Comparison of ENCODE assay signal across 15 cellular contexts in genomic region chr22:16958475-16958874, GRCh38. TPM values are rescaled to one million over a fixed set of nuclear protein-coding genes. Genes with fewer than 3 reads are reported as not detected.
A peak's percentile ranks its signal among the peaks of the same experiment; 100 is the strongest.
DNase-seq lines count a peak whose midpoint lies in the region; ATAC-seq, FAIRE-seq and TF ChIP-seq lines count a peak whose summit lies in the region.
"Had no signal": no experiment of that assay in that cellular context is flagged by ENCODE, and none has a peak within 500 bp of the region (broad histone marks: within the 10 kb centered on the region; RNA-seq: fewer than 3 reads in every experiment).

No MANE protein-coding gene starts in this region.

- no peak overlapping the region for H3K27ac Mint-ChIP-seq in osteocyte (ENCODE audit: unreplicated experiment)
- no peak overlapping the region for H3K27ac Mint-ChIP-seq in CD8-positive, alpha-beta T cell
- H3K27ac Mint-ChIP-seq: IgD-negative memory B cell had no signal

- no peaks in the 10 kb centered on the region for H3K36me3 Mint-ChIP-seq in osteocyte (ENCODE audit: unreplicated experiment)
- H3K36me3 Mint-ChIP-seq in CD8-positive, alpha-beta T cell: no peaks in the 10 kb centered on the region

- no peak for TF ChIP-seq CTCF in GM10266 (IDR thresholded peaks at IDR 0.05; ENCODE audit: control insufficient read depth, insufficient read depth, low read depth, missing control alignments)
- no peak for TF ChIP-seq CTCF in Loucy (conservative IDR thresholded peaks at IDR 0.05; ENCODE audit: low read length)
- no peak for TF ChIP-seq CTCF in osteocyte (IDR thresholded peaks at IDR 0.05)
- no peak for TF ChIP-seq CTCF in CD8-positive, alpha-beta T cell (IDR thresholded peaks at IDR 0.05)

- DNase-seq in GM10266 (ENCODE audit: extremely low spot score): peak; percentile 1
- peak; percentile 7 for DNase-seq in iPS-NIHi7 (ENCODE audit: extremely low spot score)
- DNase-seq in osteocyte (ENCODE audit: extremely low spot score, unreplicated experiment): peak; percentile 54
- DNase-seq in CD8-positive, alpha-beta T cell: no peak
- DNase-seq in urothelium cell line (ENCODE audit: low spot score): no peak
- DNase-seq in SHP77 treated with DMSO at 0.1 percent for 48 hours (lab: John Stamatoyannopoulos, UW): no peak
- DNase-seq: DMS53, GF-D8 had no signal

- 0 out of 2 replicates have a peak overlapping the region, but pooled peaks have one; percentile 13 for H2AFZ ChIP-seq in Loucy (ENCODE audit: low read length)

- intact Hi-C loops in CD8-positive, alpha-beta T cell (cut with DNase I, micrococcal nuclease): no loop called here

- H3K4me2 ChIP-seq in Loucy (ENCODE audit: low read depth, low read length, poor library complexity, severe bottlenecking): no peak overlapping the region
- H3K4me2 ChIP-seq: KMS-11 had no signal

- no peak overlapping the region for H3K9ac ChIP-seq in Loucy (ENCODE audit: low read depth, low read length, poor library complexity, severe bottlenecking)
- H3K9ac ChIP-seq: KMS-11 had no signal

- no peaks in the 10 kb centered on the region for H3K27me3 ChIP-seq in Loucy (ENCODE audit: insufficient read depth, low read length, poor library complexity, severe bottlenecking)
- H3K27me3 ChIP-seq in CD8-positive, alpha-beta T cell (ENCODE audit: insufficient read depth, low read length): no peaks in the 10 kb centered on the region

- POLR2A ChIA-PET in CD8-positive, alpha-beta T cell (lab: Charles Lee): no interaction called here

- no peaks in the 10 kb centered on the region for H3K9me2 ChIP-seq in Loucy (replicated peaks; ENCODE audit: low read depth, low read length)

- no peak for FAIRE-seq in urothelium cell line (lab: Jason Lieb, UNC)
- FAIRE-seq: A204.1, GM12878, H1 had no signal

- peaks cover 46% of the 10 kb centered on the region for H3K4me1 ChIP-seq in Loucy (ENCODE audit: insufficient read depth, low read length, poor library complexity, severe bottlenecking)
- peaks cover 8% of the 10 kb centered on the region for H3K4me1 ChIP-seq in CD8-positive, alpha-beta T cell (ENCODE audit: insufficient read depth, low read length)

- no peaks in the 10 kb centered on the region for H3K27me3 Mint-ChIP-seq in osteocyte (ENCODE audit: unreplicated experiment)
- H3K27me3 Mint-ChIP-seq in CD8-positive, alpha-beta T cell (ENCODE audit: low read depth): no peaks in the 10 kb centered on the region
- H3K27me3 Mint-ChIP-seq: IgD-negative memory B cell had no signal

- no peak overlapping the region for H3K27ac ChIP-seq in CD8-positive, alpha-beta T cell (ENCODE audit: low read depth, low read length)
- H3K27ac ChIP-seq: KMS-11 had no signal

- no peak for ATAC-seq in HG03571 (IDR thresholded peaks at IDR 0.05; ENCODE audit: unreplicated experiment)
- ATAC-seq in CD8-positive, alpha-beta T cell: no peak
- ATAC-seq: GM12878 had no signal

- H3K9me3 ChIP-seq in Loucy (ENCODE audit: insufficient read depth, low read depth, low read length): no peaks in the 10 kb centered on the region
- H3K9me3 ChIP-seq in CD8-positive, alpha-beta T cell (ENCODE audit: low read length): no peaks in the 10 kb centered on the region

- no peaks in the 10 kb centered on the region for H3K9me3 Mint-ChIP-seq in osteocyte (ENCODE audit: unreplicated experiment)
- H3K9me3 Mint-ChIP-seq in CD8-positive, alpha-beta T cell: no peaks in the 10 kb centered on the region
- H3K9me3 Mint-ChIP-seq: IgD-negative memory B cell had no signal

- no peaks in the 10 kb centered on the region for H4K20me1 ChIP-seq in Loucy (ENCODE audit: insufficient read depth, low read length, poor library complexity, severe bottlenecking)

- no peaks in the 10 kb centered on the region for H3K4me1 Mint-ChIP-seq in osteocyte (ENCODE audit: unreplicated experiment)
- H3K4me1 Mint-ChIP-seq in CD8-positive, alpha-beta T cell (ENCODE audit: low read depth): no peaks in the 10 kb centered on the region
- H3K4me1 Mint-ChIP-seq: IgD-negative memory B cell had no signal

- CTCF ChIA-PET in CD8-positive, alpha-beta T cell (lab: Charles Lee): no interaction called here

- H3K79me2 ChIP-seq in Loucy (ENCODE audit: insufficient read depth, low read length): no peaks in the 10 kb centered on the region

- no peak overlapping the region for H3K4me3 Mint-ChIP-seq in osteocyte (ENCODE audit: unreplicated experiment)
- no peak overlapping the region for H3K4me3 Mint-ChIP-seq in CD8-positive, alpha-beta T cell
- H3K4me3 Mint-ChIP-seq: IgD-negative memory B cell had no signal

- H3K36me3 ChIP-seq in Loucy (ENCODE audit: insufficient read depth, low read length): no peaks in the 10 kb centered on the region
- H3K36me3 ChIP-seq in CD8-positive, alpha-beta T cell (ENCODE audit: insufficient read depth, low read length): no peaks in the 10 kb centered on the region

- H3F3A ChIP-seq in Loucy (ENCODE audit: low read depth): no peaks in the 10 kb centered on the region

- no peak overlapping the region for H3K4me3 ChIP-seq in Loucy (ENCODE audit: low read length, poor library complexity, severe bottlenecking)
- no peak overlapping the region for H3K4me3 ChIP-seq in CD8-positive, alpha-beta T cell (ENCODE audit: low read depth, low read length)
- H3K4me3 ChIP-seq: GM12878 had no signal

RNA-seq across cellular contexts. Expression of gene GAB4, which starts 49.5 kb away (rescaled TPM):
- total RNA-seq in osteocyte: not detected in 2 replicates
- total RNA-seq in CD8-positive, alpha-beta T cell: under 1 TPM in 1 of 2 experiments, not detected in 1; 0.16 TPM
- total RNA-seq: GM12878 had no signal

Comparison
In these comparisons a context has a peak if more than half of its experiments do, and no peak if none do; other contexts are left out.
1. DNase-seq: peak in GM10266 (single experiment), iPS-NIHi7 (single experiment) and osteocyte (single experiment); none in CD8-positive, alpha-beta T cell (0 of 7), urothelium cell line (single experiment) and SHP77 treated with DMSO at 0.1 percent for 48 hours (single experiment).